Comparison of ENCODE assay signal across 15 cellular contexts in the genomic region with DNA sequence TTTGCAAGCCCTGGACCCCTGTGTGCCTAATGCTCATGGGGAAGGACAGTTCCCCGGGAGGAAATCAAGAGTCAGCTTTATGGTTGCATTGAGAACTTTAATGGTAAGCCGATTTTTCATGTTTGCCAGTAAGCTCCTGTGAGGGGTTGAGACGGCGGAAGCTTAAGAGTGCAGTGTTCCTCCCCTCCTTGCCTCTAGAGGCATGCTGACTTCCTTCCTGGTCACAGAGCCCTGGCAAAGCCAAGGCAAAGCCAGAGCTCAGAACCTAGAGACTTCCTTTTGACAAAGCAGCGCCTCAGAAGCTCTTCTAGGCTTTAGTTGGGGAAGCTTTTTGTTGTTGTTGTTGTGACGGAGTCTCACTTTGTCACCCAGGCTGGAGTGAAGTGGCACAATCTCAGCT. TPM values are rescaled to one million over a fixed set of nuclear protein-coding genes. Genes with fewer than 3 reads are reported as not detected.
DNase-seq lines count a peak whose midpoint lies in the region; ATAC-seq, FAIRE-seq and TF ChIP-seq lines count a peak whose summit lies in the region.
"Had no signal": no experiment of that assay in that cellular context is flagged by ENCODE, and none has a peak within 500 bp of the region (broad histone marks: within the 10 kb centered on the region; RNA-seq: fewer than 3 reads in every experiment).

No MANE protein-coding gene starts in this region.

- 43% methylated on average over 6 of the region's 6 CpGs for WGBS in K562 (ENCODE audit: insufficient coverage, low coverage, missing lambda C conversion rate)
- WGBS in thyroid gland, 2 donors, result 70 to 79% methylated on average over 4 to 6 of the region's 6 CpGs

- intact Hi-C loops in left cardiac atrium (cut with DNase I) (no loop called here), cardiac septum (cut with DNase I) (no loop called here), K562 (cut with micrococcal nuclease) (no loop called here), thyroid gland (cut with DNase I) (no loop called here)

- no peak for TF ChIP-seq EP300 in K562 (IDR thresholded peaks at IDR 0.05; ENCODE audit: low read length)

- H3K27ac ChIP-seq in K562 (ENCODE audit: extremely low read depth, low read depth, low read length) (no peak overlapping the region), thyroid gland (no peak overlapping the region)

- no peaks in the 10 kb centered on the region for H3K79me2 ChIP-seq in K562 (ENCODE audit: control insufficient read depth, insufficient read depth, low read length)

- ATAC-seq in left cardiac atrium (peak in 1 of 2 donors; percentile 51), K562 (peak; percentile 75), esophagus mucosa (no peak)
- peak; percentile 75 for ATAC-seq in stimulated activated naive CD8-positive, alpha-beta T cell treated with anti-CD3 and anti-CD28 coated beads, Interleukin-15, Interleukin-2, amounts not matched to agents 100 U/mL and 50 U/mL, for 24 hours

- H3K9me3 ChIP-seq in K562 (replicated peaks; ENCODE audit: control insufficient read depth, insufficient read depth, low read depth, low read length) (no peaks in the 10 kb centered on the region), thyroid gland (no peaks in the 10 kb centered on the region)

- no peak overlapping the region for H3K4me2 ChIP-seq in K562 (ENCODE audit: insufficient read depth, low read length)

- POLR2A ChIA-PET in K562 (lab: Yijun Ruan, JAX), result interaction anchor here (0.7 to 1.6 kb wide), 7 partner anchors 8 to 92 kb away, joined by 3 to 6 read pairs (median 3); a partner anchor contains a TSS

- H4K20me1 ChIP-seq in K562 (replicated peaks; ENCODE audit: control insufficient read depth, insufficient read depth, low read length), result no peaks in the 10 kb centered on the region

- TF ChIP-seq POLR2A in NB4 (IDR thresholded peaks at IDR 0.05; ENCODE audit: extremely low read depth, insufficient read length) (no peak), K562 (conservative IDR thresholded peaks at IDR 0.05) (no peak), thyroid gland (IDR thresholded peaks at IDR 0.05) (no peak)

- H3K4me3 ChIP-seq in NB4 (ENCODE audit: low read depth, low read length) (no peak overlapping the region), K562 (no peak overlapping the region), thyroid gland (replicated peaks in 1 of 3) (no peak overlapping the region)

- H3K9me1 ChIP-seq in K562 (ENCODE audit: control insufficient read depth, insufficient read depth, low read length), result no peaks in the 10 kb centered on the region

- CTCF ChIA-PET in K562 (lab: Yijun Ruan, JAX; ENCODE audit: low intra/inter-chr PET ratio), result interaction anchor here (0.6 kb wide), 1 partner anchor 259 kb away, joined by 3 read pairs; no protein-coding TSS in a partner anchor

- peak; percentile 27 for DNase-seq in left cardiac atrium
- no peak for DNase-seq in cardiac septum (ENCODE audit: low spot score)
- peak; percentile 55 for DNase-seq in NB4 (ENCODE audit: low read depth)
- DNase-seq in K562 (ENCODE audit: extremely low read depth in 1 of 4, low spot score in 3 of 4), result no peak
- DNase-seq in stimulated activated naive CD8-positive, alpha-beta T cell treated with anti-CD3 and anti-CD28 coated beads, Interleukin-15, Interleukin-2, amounts not matched to agents 100 U/mL and 50 U/mL, for 24 hours, result no peak
- no peak for DNase-seq in kidney glomerular epithelial cell (lab: John Stamatoyannopoulos, UW)
- DNase-seq in thyroid gland, result no peak
- DNase-seq: effector CD8-positive, alpha-beta T cell; hypothalamus; NCI-H1105 treated with DMSO at 0.1 percent for 48 hours; T-helper 9 cell had no signal

- no TSS peak for BruUV-seq in K562 (replicated peaks; lab: Mats Ljungman, UMichigan)

- 0 out of 2 replicates have a peak overlapping the region, but pooled peaks have one; percentile 51 for H2AFZ ChIP-seq in K562 (ENCODE audit: low read depth, low read length)

- no peaks in the 10 kb centered on the region for H3K36me3 ChIP-seq in K562 (ENCODE audit: control insufficient read depth, insufficient read depth, low read length)
- no peaks in the 10 kb centered on the region for H3K36me3 ChIP-seq in thyroid gland

- FAIRE-seq in K562 (lab: Jason Lieb, UNC), result no peak

- H3K9ac ChIP-seq in K562 (ENCODE audit: insufficient read depth in 1 of 2, low read depth in 2 of 2, low read length in 2 of 2), result no peak overlapping the region

- H3K4me1 ChIP-seq in K562 (replicated peaks in 1 of 2; ENCODE audit: control insufficient read depth in 2 of 2, insufficient read depth in 2 of 2, low read length in 2 of 2) (peaks cover under 1 to 4% of the 10 kb centered on the region in 2 experiments; a peak in 2 of 5 replicates), thyroid gland (no peaks in the 10 kb centered on the region)

- in situ Hi-C loops in K562 (cut with MboI), result no loop called here

- TF ChIP-seq RAD21 in K562 (CRISPR knock-in tag; conservative IDR thresholded peaks at IDR 0.05 in 1 of 2, IDR thresholded peaks at IDR 0.05 in 1 of 2), result no peak

- H3K27me3 ChIP-seq in K562 (ENCODE audit: control insufficient read depth in 2 of 2, insufficient read depth in 2 of 2, low read length in 2 of 2), result no peaks in the 10 kb centered on the region
- no peaks in the 10 kb centered on the region for H3K27me3 ChIP-seq in thyroid gland

- peak; percentile 14 for TF ChIP-seq CTCF in NB4 (IDR thresholded peaks at IDR 0.05; ENCODE audit: low read depth, low read length)
- peak in 2 of 3 experiments; percentile 8 to 10; a peak in 1 of 6 replicates for TF ChIP-seq CTCF in K562 (IDR thresholded peaks at IDR 0.05 in 2 of 3, conservative IDR thresholded peaks at IDR 0.05 in 1 of 3; ENCODE audit: insufficient read depth in 2 of 3, low read depth in 1 of 3, low read length in 3 of 3)
- TF ChIP-seq CTCF in thyroid gland (IDR thresholded peaks at IDR 0.05), result no peak

RNA-seq across cellular contexts. Expression of a gene that starts 2.7 kb away (rescaled TPM):
- total RNA-seq in left cardiac atrium (not detected), cardiac septum (not detected), K562 (2014; rRNA removed) (not detected in 2 replicates), K562 (2014; rRNA removed; fragmentation: Illumina TruSeq; extraction: Trizol) (not detected in 2 replicates), K562 (2015; rRNA removed; fragmentation: Illumina TruSeq; extraction: Trizol) (not detected in 2 replicates), K562 (2021) (not detected in 2 replicates), thyroid gland (under 1 TPM in 1 of 4 donors, not detected in 3; 0.40 TPM), esophagus mucosa (not detected)
- not detected in 2 replicates for total RNA-seq in K562 (2011; cell fraction: chromatin; rRNA removed; ENCODE audit: low replicate concordance)
- not detected in 2 replicates for total RNA-seq in K562 (2011; cell fraction: nucleolus; rRNA removed)
- not detected in 2 replicates for total RNA-seq in K562 (2011; cell fraction: nucleoplasm; rRNA removed)
- polyA plus RNA-seq in K562 (2011; rRNA removed) (not detected in 2 replicates), K562 (2014; fragmentation: Illumina TruSeq; extraction: Trizol) (not detected in 2 replicates), K562 (2014; fragmentation: Nextera tagmentation; extraction: Ambion mirVana) (not detected), K562 (2014; rRNA removed) (not detected in 2 replicates)
- not detected in 2 replicates for polyA plus RNA-seq in K562 (2011; cell fraction: cytosol; rRNA removed)
- polyA plus RNA-seq in K562 (2011; cell fraction: nucleus; rRNA removed), result not detected in 2 replicates
- polyA plus RNA-seq in K562 (2012), result not detected in 2 replicates
- not detected in 2 replicates for polyA minus RNA-seq in K562 (2011; rRNA and poly(A)+ RNA removed)
- not detected in 2 replicates for polyA minus RNA-seq in K562 (2011; cell fraction: cytosol; rRNA and poly(A)+ RNA removed)
- polyA minus RNA-seq in K562 (2011; cell fraction: nucleus; rRNA and poly(A)+ RNA removed), result not detected in 2 replicates
- total RNA-seq: myocyte had no signal
- polyA plus RNA-seq: BJ had no signal

RNA-seq across cellular contexts. Expression of a gene that starts 8.7 kb away (rescaled TPM):
- total RNA-seq in left cardiac atrium, result 1 to 10 TPM; 1.7 to 8.6 TPM
- total RNA-seq in cardiac septum, result 2.6 TPM
- total RNA-seq in K562 (2011; cell fraction: chromatin; rRNA removed; ENCODE audit: low replicate concordance), result 0.37 TPM in 1 of 2 replicates, not detected in the other
- total RNA-seq in K562 (2011; cell fraction: nucleolus; rRNA removed), result not detected in 2 replicates
- total RNA-seq in K562 (2011; cell fraction: nucleoplasm; rRNA removed), result 0.29 TPM in 1 of 2 replicates, not detected in the other
- total RNA-seq in K562 (2014; rRNA removed), result 0.08 and 0.18 TPM in 2 replicates
- total RNA-seq in K562 (2014; rRNA removed; fragmentation: Illumina TruSeq; extraction: Trizol), result 0.16 TPM in 1 of 2 replicates, not detected in the other
- 0.18 and 0.23 TPM in 2 replicates for total RNA-seq in K562 (2015; rRNA removed; fragmentation: Illumina TruSeq; extraction: Trizol)
- 0.56 and 0.58 TPM in 2 replicates for total RNA-seq in K562 (2021)
- 0.08 and 0.53 TPM in 2 replicates for polyA plus RNA-seq in K562 (2011; rRNA removed)
- 0.72 TPM in 1 of 2 replicates, not detected in the other for polyA plus RNA-seq in K562 (2011; cell fraction: cytosol; rRNA removed)
- not detected in 2 replicates for polyA plus RNA-seq in K562 (2011; cell fraction: nucleus; rRNA removed)
- polyA plus RNA-seq in K562 (2012), result 0.30 and 0.65 TPM in 2 replicates
- polyA plus RNA-seq in K562 (2014; fragmentation: Illumina TruSeq; extraction: Trizol), result 0.43 TPM in 2 replicates
- under 1 TPM; 0.46 to 0.59 TPM for polyA plus RNA-seq in K562 (2014; fragmentation: Nextera tagmentation; extraction: Ambion mirVana)
- 0.30 and 0.49 TPM in 2 replicates for polyA plus RNA-seq in K562 (2014; rRNA removed)
- polyA minus RNA-seq in K562 (2011; rRNA and poly(A)+ RNA removed), result not detected in 2 replicates
- 0.86 TPM in 1 of 2 replicates, not detected in the other for polyA minus RNA-seq in K562 (2011; cell fraction: cytosol; rRNA and poly(A)+ RNA removed)
- not detected in 2 replicates for polyA minus RNA-seq in K562 (2011; cell fraction: nucleus; rRNA and poly(A)+ RNA removed)
- 1 to 10 TPM; 2.1 to 5.3 (median 3.8) TPM for total RNA-seq in thyroid gland
- 0.56 TPM for total RNA-seq in esophagus mucosa

RNA-seq across cellular contexts. Expression of a gene that starts 59.2 kb away (rescaled TPM):
- total RNA-seq in left cardiac atrium (not detected), cardiac septum (not detected), K562 (2014; rRNA removed) (2.5 and 3.9 TPM in 2 replicates), K562 (2014; rRNA removed; fragmentation: Illumina TruSeq; extraction: Trizol) (4.8 and 5.6 TPM in 2 replicates), K562 (2015; rRNA removed; fragmentation: Illumina TruSeq; extraction: Trizol) (2.9 and 3.0 TPM in 2 replicates), K562 (2021) (5.0 and 5.7 TPM in 2 replicates), thyroid gland (under 1 TPM in 1 of 4 donors, not detected in 3; 0.93 TPM), esophagus mucosa (1.1 TPM)
- 9.4 and 10.6 TPM in 2 replicates for total RNA-seq in K562 (2011; cell fraction: chromatin; rRNA removed; ENCODE audit: low replicate concordance)
- total RNA-seq in K562 (2011; cell fraction: nucleolus; rRNA removed), result 5.8 and 9.9 TPM in 2 replicates
- 9.5 and 10.0 TPM in 2 replicates for total RNA-seq in K562 (2011; cell fraction: nucleoplasm; rRNA removed)
- polyA plus RNA-seq in K562 (2011; rRNA removed) (8.3 and 9.6 TPM in 2 replicates), K562 (2014; fragmentation: Illumina TruSeq; extraction: Trizol) (5.4 and 7.0 TPM in 2 replicates), K562 (2014; fragmentation: Nextera tagmentation; extraction: Ambion mirVana) (10 to 100 TPM in 1 of 2 experiments, 1 to 10 TPM in 1; 8.5 to 11.2 TPM), K562 (2014; rRNA removed) (6.1 and 6.5 TPM in 2 replicates)
- polyA plus RNA-seq in K562 (2011; cell fraction: cytosol; rRNA removed), result 5.7 and 6.5 TPM in 2 replicates
- 19.5 and 20.6 TPM in 2 replicates for polyA plus RNA-seq in K562 (2011; cell fraction: nucleus; rRNA removed)
- polyA plus RNA-seq in K562 (2012), result 7.0 and 12.5 TPM in 2 replicates
- 4.0 TPM in 2 replicates for polyA minus RNA-seq in K562 (2011; rRNA and poly(A)+ RNA removed)
- 2.5 and 3.3 TPM in 2 replicates for polyA minus RNA-seq in K562 (2011; cell fraction: cytosol; rRNA and poly(A)+ RNA removed)
- 3.3 and 3.9 TPM in 2 replicates for polyA minus RNA-seq in K562 (2011; cell fraction: nucleus; rRNA and poly(A)+ RNA removed)
- total RNA-seq: myocyte had no signal
- polyA plus RNA-seq: adipose tissue had no signal

Comparison
In these comparisons a context has a peak if more than half of its experiments do, and no peak if none do; other contexts are left out.
1. DNase-seq: peak in left cardiac atrium (single experiment) and NB4 (single experiment); none in cardiac septum (single experiment), K562 (0 of 4), stimulated activated naive CD8-positive, alpha-beta T cell treated with anti-CD3 and anti-CD28 coated beads, Interleukin-15, Interleukin-2, amounts not matched to agents 100 U/mL and 50 U/mL, for 24 hours (single experiment), kidney glomerular epithelial cell (single experiment) and thyroid gland (0 of 2).
2. CTCF ChIP-seq: peak in NB4 (single experiment) and K562 (2 of 3); none in thyroid gland (0 of 6).